Comparison of ENCODE assay signal across 8 cellular contexts in the genomic region with DNA sequence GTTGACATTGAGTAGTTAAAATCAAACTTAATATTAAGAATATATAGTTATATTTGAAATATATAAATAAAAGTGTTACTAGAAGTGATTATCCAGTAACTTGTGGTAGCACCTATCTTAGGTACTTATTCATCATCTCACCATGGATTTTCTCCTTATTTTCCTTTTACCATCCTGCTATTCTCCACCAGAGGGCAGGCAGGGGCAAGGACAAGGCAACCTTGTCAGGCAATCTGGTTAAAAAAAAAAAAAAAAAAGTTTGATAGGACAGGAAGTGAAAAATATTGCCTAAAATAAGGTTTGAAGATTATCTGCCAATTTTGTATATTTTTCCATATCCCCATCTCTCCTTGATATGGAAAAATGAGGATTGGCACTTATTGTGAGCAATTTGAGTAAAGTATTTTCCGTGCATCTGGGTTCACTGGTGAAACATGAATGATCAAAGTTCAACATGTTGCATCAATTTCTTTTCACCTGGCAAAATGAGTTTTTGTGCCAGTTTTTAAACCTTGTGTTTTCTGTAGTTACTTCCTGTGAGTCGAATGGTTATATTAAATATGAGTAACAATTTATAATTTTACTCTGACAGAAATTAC.
DNase-seq lines count a peak whose midpoint lies in the region; ATAC-seq, FAIRE-seq and TF ChIP-seq lines count a peak whose summit lies in the region.

No MANE protein-coding gene starts in this region.

- H3K4me3 ChIP-seq in astrocyte of the cerebellum (ENCODE audit: low read depth, low read length) (no peak overlapping the region), upper lobe of right lung (no peak overlapping the region)

- DNase-seq in NCI-H82 (lab: John Stamatoyannopoulos, UW) (peak; percentile 69), NCI-H82 treated with DMSO at 0.1 percent for 48 hours (lab: John Stamatoyannopoulos, UW; ENCODE audit: unreplicated experiment) (no peak), NCI-H1694 treated with DMSO at 0.1 percent for 48 hours (lab: John Stamatoyannopoulos, UW) (peak; percentile 20), astrocyte of the cerebellum (ENCODE audit: low read depth) (peak; percentile 26), upper lobe of right lung (no peak), mesenteric fat pad (ENCODE audit: low spot score) (no peak)

- peak; percentile 82 for ATAC-seq in HG02610 (IDR thresholded peaks at IDR 0.05; ENCODE audit: unreplicated experiment)
- ATAC-seq in upper lobe of right lung, result peak; percentile 59

- H3K4me1 ChIP-seq in upper lobe of right lung, result no peaks in the 10 kb centered on the region

- peak; percentile 90 for TF ChIP-seq CTCF in astrocyte of the cerebellum (IDR thresholded peaks at IDR 0.05; ENCODE audit: low read depth, low read length, missing control alignments)
- TF ChIP-seq CTCF in upper lobe of right lung (IDR thresholded peaks at IDR 0.05), result peak; percentile 73

- no peaks in the 10 kb centered on the region for H3K27me3 ChIP-seq in upper lobe of right lung

- H3K27ac ChIP-seq in upper lobe of right lung, result no peak overlapping the region

- intact Hi-C loops in upper lobe of right lung (cut with DNase I), result no loop called here

- FAIRE-seq in islet of Langerhans (lab: Jason Lieb, UNC), result peak; percentile 99

- H3K9me3 ChIP-seq in upper lobe of right lung, result no peaks in the 10 kb centered on the region

- no peaks in the 10 kb centered on the region for H3K36me3 ChIP-seq in upper lobe of right lung

- in situ Hi-C loops in astrocyte of the cerebellum (cut with HindIII; ENCODE audit: low sequenced_read_pairs), result loop anchor here (25.0 kb wide), 1 partner anchor 757 kb away; no protein-coding TSS in a partner anchor

Comparison
In these comparisons a context has a peak if more than half of its experiments do, and no peak if none do; other contexts are left out.
1. DNase-seq: peak in NCI-H82 (single experiment), NCI-H1694 treated with DMSO at 0.1 percent for 48 hours (single experiment) and astrocyte of the cerebellum (single experiment); none in NCI-H82 treated with DMSO at 0.1 percent for 48 hours (single experiment), upper lobe of right lung (single experiment) and mesenteric fat pad (single experiment).